ENCODE assay signal across 11 cellular contexts in the genomic region with DNA sequence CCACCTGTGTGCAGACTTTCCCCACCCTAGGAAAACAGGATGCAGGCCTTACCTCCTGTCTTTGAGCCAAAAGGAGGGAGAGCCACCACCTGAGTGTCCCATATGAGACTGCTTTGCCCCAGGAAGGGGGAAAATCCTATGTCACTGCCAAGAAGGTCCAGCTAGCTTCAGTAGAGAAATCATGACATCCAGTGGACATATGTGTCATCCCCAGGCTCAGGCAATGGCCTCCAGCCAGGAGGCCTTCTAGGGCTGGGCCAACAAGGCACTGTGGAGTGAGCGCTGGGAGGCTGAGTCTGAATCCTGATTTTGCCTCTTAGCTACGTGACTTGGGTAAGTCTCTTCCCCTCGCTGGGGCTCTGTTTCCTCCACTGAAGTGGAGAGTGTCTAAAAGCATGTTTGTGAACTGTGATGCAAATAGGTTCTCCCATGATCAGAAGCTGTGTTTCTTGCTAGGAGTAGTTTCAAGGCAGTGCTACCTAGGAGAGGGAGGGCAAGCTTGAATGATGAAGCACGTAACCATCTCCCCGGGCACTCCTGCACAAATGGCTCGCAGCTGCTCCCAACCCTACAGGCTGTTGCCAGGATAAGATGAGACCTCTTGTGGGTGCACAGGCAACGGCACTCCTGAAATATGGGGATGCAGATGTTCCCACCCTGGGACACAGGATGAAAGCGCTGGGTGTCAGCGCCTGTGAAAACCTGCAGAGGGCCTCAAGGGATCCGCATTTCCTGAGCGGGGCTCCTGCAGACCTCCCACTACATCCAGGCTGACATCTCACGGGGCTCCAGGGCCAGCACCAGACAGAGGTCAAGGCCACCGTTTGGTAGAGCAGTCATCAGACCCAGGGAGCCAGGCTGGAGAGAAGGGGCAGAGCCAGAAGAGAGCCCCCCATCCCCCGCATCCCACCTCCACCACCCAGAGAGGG.
A peak's percentile ranks its signal among the peaks of the same experiment; 100 is the strongest.
DNase-seq lines count a peak whose midpoint lies in the region; ATAC-seq, FAIRE-seq and TF ChIP-seq lines count a peak whose summit lies in the region.
"Had no signal": no experiment of that assay in that cellular context is flagged by ENCODE, and none has a peak within 500 bp of the region (broad histone marks: within the 10 kb centered on the region; RNA-seq: fewer than 3 reads in every experiment).

No MANE protein-coding gene starts in this region.

- H3K9me2 ChIP-seq in SK-N-SH: no peaks in the 10 kb centered on the region

- H3K4me3 Mint-ChIP-seq in HFFc6: no peak overlapping the region
- H3K4me3 Mint-ChIP-seq: activated naive CD8-positive, alpha-beta T cell treated with anti-CD3 and anti-CD28 coated beads, Interleukin-2, amount 10 ng/mL, durations not matched to agents 7 days and 5 days; IgD-negative memory B cell had no signal

- H3K4me1 Mint-ChIP-seq in HFFc6 (ENCODE audit: low read depth): no peaks in the 10 kb centered on the region
- H3K4me1 Mint-ChIP-seq: activated naive CD8-positive, alpha-beta T cell treated with anti-CD3 and anti-CD28 coated beads, Interleukin-2, amount 10 ng/mL, durations not matched to agents 7 days and 5 days had no signal

- no peaks in the 10 kb centered on the region for H3F3A ChIP-seq in SK-N-SH (replicated peaks; ENCODE audit: insufficient read depth)

- TF ChIP-seq EP300 in SK-N-SH (IDR thresholded peaks at IDR 0.05; ENCODE audit: borderline replicate concordance in 1 of 2, low read depth in 1 of 2, low read length in 1 of 2): no peak

- intact Hi-C loops in pancreas (cut with DNase I): no loop called here

- peak; percentile 57 for TF ChIP-seq RAD21 in SK-N-SH (IDR thresholded peaks at IDR 0.05; ENCODE audit: low read length)

- no peaks in the 10 kb centered on the region for H3K36me3 ChIP-seq in SK-N-SH (replicated peaks in 1 of 2; ENCODE audit: control insufficient read depth in 1 of 2, insufficient read depth in 2 of 2, low read length in 1 of 2)
- no peaks in the 10 kb centered on the region for H3K36me3 ChIP-seq in pancreas

- no peak overlapping the region for H3K4me2 ChIP-seq in SK-N-SH

- H3K9me3 ChIP-seq in SK-N-SH: no peaks in the 10 kb centered on the region
- no peaks in the 10 kb centered on the region for H3K9me3 ChIP-seq in pancreas

- H3K27ac Mint-ChIP-seq in HFFc6: no peak overlapping the region

- CTCF ChIA-PET in SK-N-SH (lab: Yijun Ruan, JAX): interaction anchor here (0.5 to 3.6 kb wide), 8 partner anchors 8 to 428 kb away, joined by 3 to 14 read pairs (median 3); no protein-coding TSS in a partner anchor

- 98% methylated on average over 5 of the region's 14 CpGs for whole genome bisulfite sequencing in SK-N-SH (ENCODE audit: low lambda C conversion rate)
- WGBS in pancreas, 2 donors: 89 to 92% methylated on average over 14 of the region's 14 CpGs

- no peaks in the 10 kb centered on the region for H3K9me3 Mint-ChIP-seq in HFFc6
- H3K9me3 Mint-ChIP-seq: activated naive CD8-positive, alpha-beta T cell treated with anti-CD3 and anti-CD28 coated beads, Interleukin-2, amount 10 ng/mL, durations not matched to agents 7 days and 5 days had no signal

- POLR2A ChIA-PET in SK-N-SH (lab: Yijun Ruan, JAX): no interaction called here

- H3K4me3 ChIP-seq in SK-N-SH (ENCODE audit: low read depth in 2 of 2, low read length in 1 of 2) (no peak overlapping the region), pancreas (no peak overlapping the region)

- peak; percentile 37; the same call in 1 of the 2 replicates for TF ChIP-seq CTCF in HFFc6 (IDR thresholded peaks at IDR 0.05)
- TF ChIP-seq CTCF in SK-N-SH (IDR thresholded peaks at IDR 0.05): no peak
- no peak for TF ChIP-seq CTCF in pancreas (IDR thresholded peaks at IDR 0.05)

- H3K27me3 ChIP-seq in SK-N-SH (ENCODE audit: insufficient read depth): no peaks in the 10 kb centered on the region
- no peaks in the 10 kb centered on the region for H3K27me3 ChIP-seq in pancreas

- no peak for FAIRE-seq in pancreas (lab: Jason Lieb, UNC)

- H3K9ac ChIP-seq in SK-N-SH: no peak overlapping the region

- H3K27ac ChIP-seq in SK-N-SH (ENCODE audit: low read depth in 2 of 2, low read length in 1 of 2) (no peak overlapping the region), pancreas (no peak overlapping the region)
- H3K27ac ChIP-seq: epithelial cell of prostate had no signal

- ATAC-seq in pancreas: peak in 3 of 4 donors; percentile 38 to 68 (median 55)

- no peaks in the 10 kb centered on the region for H3K79me2 ChIP-seq in SK-N-SH (ENCODE audit: insufficient read depth)

- H3K4me1 ChIP-seq in SK-N-SH (ENCODE audit: control insufficient read depth in 1 of 2, insufficient read depth in 2 of 2, low read depth in 1 of 2, low read length in 1 of 2): peaks cover 0 to 8% of the 10 kb centered on the region in 2 experiments; a peak in 1 of 4 replicates
- no peaks in the 10 kb centered on the region for H3K4me1 ChIP-seq in pancreas

- no peaks in the 10 kb centered on the region for H3K36me3 Mint-ChIP-seq in HFFc6 (ENCODE audit: low read depth)
- H3K36me3 Mint-ChIP-seq: activated naive CD8-positive, alpha-beta T cell treated with anti-CD3 and anti-CD28 coated beads, Interleukin-2, amount 10 ng/mL, durations not matched to agents 7 days and 5 days had no signal

- no peak overlapping the region for H2AFZ ChIP-seq in SK-N-SH (ENCODE audit: low read depth)

- no peaks in the 10 kb centered on the region for H4K20me1 ChIP-seq in SK-N-SH (ENCODE audit: insufficient read depth)

- H3K27me3 Mint-ChIP-seq in HFFc6 (ENCODE audit: insufficient read depth): peaks cover 8% of the 10 kb centered on the region
- H3K27me3 Mint-ChIP-seq: activated naive CD8-positive, alpha-beta T cell treated with anti-CD3 and anti-CD28 coated beads, Interleukin-2, amount 10 ng/mL, durations not matched to agents 7 days and 5 days; IgD-negative memory B cell had no signal

- DNase-seq in HFFc6: peak; percentile 15
- DNase-seq in SK-N-SH: no peak
- peak; percentile 44 for DNase-seq in fibroblast of the conjunctiva (ENCODE audit: low read depth)
- DNase-seq in pancreas: no peak
- DNase-seq in Kasumi-1 (lab: John Stamatoyannopoulos, UW): no peak
- DNase-seq in COR-L47 (lab: John Stamatoyannopoulos, UW): no peak
- DNase-seq in SK-N-DZ (ENCODE audit: low spot score): no peak
- DNase-seq: activated naive CD8-positive, alpha-beta T cell treated with anti-CD3 and anti-CD28 coated beads, Interleukin-2, amount 10 ng/mL, durations not matched to agents 7 days and 5 days; stimulated activated CD4-positive, alpha-beta T cell treated with anti-CD3 and anti-CD28 coated beads, Interleukin-15, amount 100 ng/mL, for 24 hours had no signal

TF ChIP-seq in SK-N-SH, 30 proteins besides CTCF, POLR2A, EP300 and RAD21:
- TF ChIP-seq, protein P1, sequence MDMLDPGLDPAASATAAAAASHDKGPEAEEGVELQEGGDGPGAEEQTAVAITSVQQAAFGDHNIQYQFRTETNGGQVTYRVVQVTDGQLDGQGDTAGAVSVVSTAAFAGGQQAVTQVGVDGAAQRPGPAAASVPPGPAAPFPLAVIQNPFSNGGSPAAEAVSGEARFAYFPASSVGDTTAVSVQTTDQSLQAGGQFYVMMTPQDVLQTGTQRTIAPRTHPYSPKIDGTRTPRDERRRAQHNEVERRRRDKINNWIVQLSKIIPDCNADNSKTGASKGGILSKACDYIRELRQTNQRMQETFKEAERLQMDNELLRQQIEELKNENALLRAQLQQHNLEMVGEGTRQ (IDR thresholded peaks at IDR 0.05; ENCODE audit: borderline replicate concordance, low read depth, low read length): no peak
- TF ChIP-seq GABPA (IDR thresholded peaks at IDR 0.05; ENCODE audit: low read depth) (no peak), NRF1 (IDR thresholded peaks at IDR 0.05; ENCODE audit: low read depth, low read length) (no peak), YY1 (IDR thresholded peaks at IDR 0.05; ENCODE audit: low read depth) (no peak), SMC3 (IDR thresholded peaks at IDR 0.05; ENCODE audit: low read depth, low read length) (peak; percentile 36; the same call in 1 of the 2 replicates)
- TF ChIP-seq, protein P2, sequence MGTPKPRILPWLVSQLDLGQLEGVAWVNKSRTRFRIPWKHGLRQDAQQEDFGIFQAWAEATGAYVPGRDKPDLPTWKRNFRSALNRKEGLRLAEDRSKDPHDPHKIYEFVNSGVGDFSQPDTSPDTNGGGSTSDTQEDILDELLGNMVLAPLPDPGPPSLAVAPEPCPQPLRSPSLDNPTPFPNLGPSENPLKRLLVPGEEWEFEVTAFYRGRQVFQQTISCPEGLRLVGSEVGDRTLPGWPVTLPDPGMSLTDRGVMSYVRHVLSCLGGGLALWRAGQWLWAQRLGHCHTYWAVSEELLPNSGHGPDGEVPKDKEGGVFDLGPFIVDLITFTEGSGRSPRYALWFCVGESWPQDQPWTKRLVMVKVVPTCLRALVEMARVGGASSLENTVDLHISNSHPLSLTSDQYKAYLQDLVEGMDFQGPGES (IDR thresholded peaks at IDR 0.05; ENCODE audit: low read depth, low read length): no peak

Comparison
In these comparisons a context has a peak if more than half of its experiments do, and no peak if none do; other contexts are left out.
1. DNase-seq: peak in HFFc6 (single experiment) and fibroblast of the conjunctiva (single experiment); none in SK-N-SH (single experiment), pancreas (0 of 6), Kasumi-1 (0 of 2), COR-L47 (single experiment) and SK-N-DZ (single experiment).